Comparison of ENCODE assay signal across 21 cellular contexts in the genomic region with DNA sequence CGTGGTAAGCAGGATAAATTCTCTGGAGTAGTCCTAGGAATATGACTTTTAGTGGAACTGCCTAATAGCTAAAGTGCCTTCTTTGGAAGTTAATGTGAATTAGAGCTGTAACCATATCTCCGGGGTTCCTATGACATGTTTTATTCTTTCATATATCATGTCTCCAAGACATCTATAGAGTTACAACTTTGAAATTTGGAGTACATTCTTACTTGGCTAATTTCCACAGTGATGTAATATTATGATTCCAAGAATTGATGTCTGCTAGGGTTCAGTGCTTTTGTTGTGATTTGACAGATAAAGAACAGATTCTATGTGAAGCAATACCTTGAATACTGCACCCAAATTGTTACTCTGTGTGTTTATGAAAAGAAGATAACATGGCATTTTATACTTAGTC.
DNase-seq lines count a peak whose midpoint lies in the region; ATAC-seq and TF ChIP-seq lines count a peak whose summit lies in the region.
"Had no signal": no experiment of that assay in that cellular context is flagged by ENCODE, and none has a peak within 500 bp of the region (broad histone marks: within the 10 kb centered on the region; RNA-seq: fewer than 3 reads in every experiment).

No MANE protein-coding gene starts in this region.

- H2AFZ ChIP-seq in SK-N-SH (ENCODE audit: low read depth) (no peak overlapping the region), trophoblast cell (ENCODE audit: insufficient read depth, low read length, poor library complexity) (no peak overlapping the region)

- no peak overlapping the region for H2BK5ac ChIP-seq in trophoblast cell (ENCODE audit: low read depth, low read length, poor library complexity)

- DNase-seq in SK-N-SH: no peak
- peak; percentile 27 for DNase-seq in amniotic epithelial cell (ENCODE audit: low read depth)
- no peak for DNase-seq in trophoblast cell
- DNase-seq: AML-193; Caco-2; Calu3; CD4-positive, alpha-beta T cell; CD8-positive, alpha-beta T cell; DMS 273 treated with DMSO at 0.1 percent for 48 hours; DMS153; DMS53; DND-41; EL; GDM1 had no signal

- no peak overlapping the region for H2BK120ac ChIP-seq in trophoblast cell (ENCODE audit: insufficient read depth, low read length, poor library complexity)

- TF ChIP-seq EP300 in SK-N-SH (IDR thresholded peaks at IDR 0.05; ENCODE audit: borderline replicate concordance in 1 of 2, low read depth in 1 of 2, low read length in 1 of 2): no peak

- H3K9me2 ChIP-seq in SK-N-SH: no peaks in the 10 kb centered on the region

- H3K9me3 ChIP-seq in SK-N-SH (no peaks in the 10 kb centered on the region), trophoblast cell (ENCODE audit: insufficient read depth, low read depth, low read length) (no peaks in the 10 kb centered on the region)
- H3K9me3 ChIP-seq: A549; BLaER1 treated with 17β-estradiol and CSF1 and Interleukin-3, amounts not matched to agents 10 nM and 100 nM; Caco-2 had no signal

- peaks cover 23% of the 10 kb centered on the region for H3F3A ChIP-seq in SK-N-SH (replicated peaks; ENCODE audit: insufficient read depth)

- no peak overlapping the region for H2AK5ac ChIP-seq in trophoblast cell (ENCODE audit: low read length)

- H3K14ac ChIP-seq in trophoblast cell (ENCODE audit: low read length): no peak overlapping the region

- no peak for TF ChIP-seq RAD21 in SK-N-SH (IDR thresholded peaks at IDR 0.05; ENCODE audit: low read length)

- H3K18ac ChIP-seq in trophoblast cell (ENCODE audit: low read length): no peak overlapping the region

- H3K79me1 ChIP-seq in trophoblast cell (ENCODE audit: low read length): no peaks in the 10 kb centered on the region

- 52% methylated on average over 2 of the region's 2 CpGs for WGBS in SK-N-SH (ENCODE audit: low lambda C conversion rate)
- WGBS in trophoblast cell (ENCODE audit: extremely low coverage, insufficient coverage, insufficient read length): no CpG with 5 or more reads among the region's 2 CpGs

- H3K4me1 ChIP-seq in SK-N-SH (ENCODE audit: control insufficient read depth in 1 of 2, insufficient read depth in 2 of 2, low read depth in 1 of 2, low read length in 1 of 2): peaks cover 3 to 13% of the 10 kb centered on the region in 2 experiments; a peak in 3 of 4 replicates
- H3K4me1 ChIP-seq in trophoblast cell (ENCODE audit: control insufficient read depth in 1 of 2, insufficient read depth in 2 of 2, low read length in 2 of 2): no peaks in the 10 kb centered on the region
- H3K4me1 ChIP-seq: A549; BLaER1 treated with 17β-estradiol and CSF1 and Interleukin-3, amounts not matched to agents 10 nM and 100 nM; Caco-2 had no signal

- H3K79me2 ChIP-seq in SK-N-SH (ENCODE audit: insufficient read depth): no peaks in the 10 kb centered on the region
- H3K79me2 ChIP-seq in trophoblast cell (ENCODE audit: control insufficient read depth, insufficient read depth, low read length, poor library complexity): no peaks in the 10 kb centered on the region

- CTCF ChIA-PET in SK-N-SH (lab: Yijun Ruan, JAX): interaction anchor here (1.9 kb wide), 1 partner anchor 12 kb away, joined by 5 read pairs; no protein-coding TSS in a partner anchor

- no peak overlapping the region for H3K27ac ChIP-seq in SK-N-SH (ENCODE audit: low read depth in 2 of 2, low read length in 1 of 2)
- no peak overlapping the region for H3K27ac ChIP-seq in trophoblast cell (ENCODE audit: low read depth, low read length)
- H3K27ac ChIP-seq: 22Rv1; A549; BLaER1 treated with 17β-estradiol and CSF1 and Interleukin-3, amounts not matched to agents 10 nM and 100 nM; C4-2B had no signal

- H3K4me2 ChIP-seq in SK-N-SH: no peak overlapping the region
- H3K4me2 ChIP-seq in trophoblast cell (ENCODE audit: low read length): no peak overlapping the region
- H3K4me2 ChIP-seq: A549; BLaER1 treated with 17β-estradiol and CSF1 and Interleukin-3, amounts not matched to agents 10 nM and 100 nM had no signal

- POLR2A ChIA-PET in SK-N-SH (lab: Yijun Ruan, JAX): no interaction called here

- H3K23ac ChIP-seq in trophoblast cell (ENCODE audit: low read length): no peak overlapping the region

- no peak overlapping the region for H4K8ac ChIP-seq in trophoblast cell (ENCODE audit: low read depth, low read length)

- H3K4ac ChIP-seq in trophoblast cell (ENCODE audit: low read depth, low read length): no peak overlapping the region

- no peak overlapping the region for H4K91ac ChIP-seq in trophoblast cell (ENCODE audit: low read depth, low read length)

- no peak for ATAC-seq in SK-N-SH treated with all-trans-retinoic acid at 6 μM for 48 hours
- no peak for ATAC-seq in HG03457 (IDR thresholded peaks at IDR 0.05; ENCODE audit: unreplicated experiment)
- ATAC-seq: A549; CD8-positive, alpha-beta T cell; GM12878 had no signal

- H4K12ac ChIP-seq in trophoblast cell (ENCODE audit: low read depth, low read length): no peak overlapping the region

- H4K20me1 ChIP-seq in SK-N-SH (ENCODE audit: insufficient read depth): no peaks in the 10 kb centered on the region
- H4K20me1 ChIP-seq: BLaER1 treated with 17β-estradiol and CSF1 and Interleukin-3, amounts not matched to agents 10 nM and 100 nM had no signal

- H3K27me3 ChIP-seq in SK-N-SH (ENCODE audit: insufficient read depth) (no peaks in the 10 kb centered on the region), trophoblast cell (ENCODE audit: insufficient read depth, low read length) (no peaks in the 10 kb centered on the region)
- H3K27me3 ChIP-seq: BLaER1 treated with 17β-estradiol and CSF1 and Interleukin-3, amounts not matched to agents 10 nM and 100 nM had no signal

- H2BK12ac ChIP-seq in trophoblast cell (ENCODE audit: low read length): no peak overlapping the region

- no peak for TF ChIP-seq CTCF in SK-N-SH (IDR thresholded peaks at IDR 0.05)

- H3K36me3 ChIP-seq in SK-N-SH (replicated peaks in 1 of 2; ENCODE audit: control insufficient read depth in 1 of 2, insufficient read depth in 2 of 2, low read length in 1 of 2) (no peaks in the 10 kb centered on the region), trophoblast cell (ENCODE audit: control insufficient read depth in 1 of 2, insufficient read depth in 2 of 2, low read length in 2 of 2) (no peaks in the 10 kb centered on the region)
- H3K36me3 ChIP-seq: BLaER1 treated with 17β-estradiol and CSF1 and Interleukin-3, amounts not matched to agents 10 nM and 100 nM had no signal

- H3K4me3 ChIP-seq in SK-N-SH (ENCODE audit: low read depth in 2 of 2, low read length in 1 of 2) (no peak overlapping the region), trophoblast cell (ENCODE audit: low read depth, low read length) (no peak overlapping the region)
- H3K4me3 ChIP-seq: A549; BLaER1 treated with 17β-estradiol and CSF1 and Interleukin-3, amounts not matched to agents 10 nM and 100 nM; GM12878 had no signal

- H3K9ac ChIP-seq in SK-N-SH (no peak overlapping the region), trophoblast cell (ENCODE audit: low read length) (no peak overlapping the region)
- H3K9ac ChIP-seq: BLaER1 treated with 17β-estradiol and CSF1 and Interleukin-3, amounts not matched to agents 10 nM and 100 nM had no signal

TF ChIP-seq in SK-N-SH treated with all-trans-retinoic acid at 6 μM for 48 hours, 23 proteins besides CTCF, POLR2A, EP300 and RAD21 (continues in another document):
- TF ChIP-seq, protein P1, sequence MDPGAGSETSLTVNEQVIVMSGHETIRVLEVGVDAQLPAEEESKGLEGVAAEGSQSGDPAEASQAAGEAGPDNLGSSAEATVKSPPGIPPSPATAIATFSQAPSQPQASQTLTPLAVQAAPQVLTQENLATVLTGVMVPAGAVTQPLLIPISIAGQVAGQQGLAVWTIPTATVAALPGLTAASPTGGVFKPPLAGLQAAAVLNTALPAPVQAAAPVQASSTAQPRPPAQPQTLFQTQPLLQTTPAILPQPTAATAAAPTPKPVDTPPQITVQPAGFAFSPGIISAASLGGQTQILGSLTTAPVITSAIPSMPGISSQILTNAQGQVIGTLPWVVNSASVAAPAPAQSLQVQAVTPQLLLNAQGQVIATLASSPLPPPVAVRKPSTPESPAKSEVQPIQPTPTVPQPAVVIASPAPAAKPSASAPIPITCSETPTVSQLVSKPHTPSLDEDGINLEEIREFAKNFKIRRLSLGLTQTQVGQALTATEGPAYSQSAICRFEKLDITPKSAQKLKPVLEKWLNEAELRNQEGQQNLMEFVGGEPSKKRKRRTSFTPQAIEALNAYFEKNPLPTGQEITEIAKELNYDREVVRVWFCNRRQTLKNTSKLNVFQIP (CRISPR knock-in tag; IDR thresholded peaks at IDR 0.05; ENCODE audit: borderline replicate concordance, low read depth): no peak
- TF ChIP-seq ISL1 (CRISPR knock-in tag; IDR thresholded peaks at IDR 0.05): peak; percentile 81
- no peak for TF ChIP-seq ZFP30 (CRISPR knock-in tag; IDR thresholded peaks at IDR 0.05)
- TF ChIP-seq GLIS3 (CRISPR knock-in tag; IDR thresholded peaks at IDR 0.05): no peak
- no peak for TF ChIP-seq SNAI2 (CRISPR knock-in tag; IDR thresholded peaks at IDR 0.05)
- TF ChIP-seq BACH2 (CRISPR knock-in tag; IDR thresholded peaks at IDR 0.05; ENCODE audit: borderline replicate concordance): no peak

TF ChIP-seq in SK-N-SH, 30 proteins besides CTCF, POLR2A, EP300 and RAD21 (continues in another document):
- TF ChIP-seq, protein P2, sequence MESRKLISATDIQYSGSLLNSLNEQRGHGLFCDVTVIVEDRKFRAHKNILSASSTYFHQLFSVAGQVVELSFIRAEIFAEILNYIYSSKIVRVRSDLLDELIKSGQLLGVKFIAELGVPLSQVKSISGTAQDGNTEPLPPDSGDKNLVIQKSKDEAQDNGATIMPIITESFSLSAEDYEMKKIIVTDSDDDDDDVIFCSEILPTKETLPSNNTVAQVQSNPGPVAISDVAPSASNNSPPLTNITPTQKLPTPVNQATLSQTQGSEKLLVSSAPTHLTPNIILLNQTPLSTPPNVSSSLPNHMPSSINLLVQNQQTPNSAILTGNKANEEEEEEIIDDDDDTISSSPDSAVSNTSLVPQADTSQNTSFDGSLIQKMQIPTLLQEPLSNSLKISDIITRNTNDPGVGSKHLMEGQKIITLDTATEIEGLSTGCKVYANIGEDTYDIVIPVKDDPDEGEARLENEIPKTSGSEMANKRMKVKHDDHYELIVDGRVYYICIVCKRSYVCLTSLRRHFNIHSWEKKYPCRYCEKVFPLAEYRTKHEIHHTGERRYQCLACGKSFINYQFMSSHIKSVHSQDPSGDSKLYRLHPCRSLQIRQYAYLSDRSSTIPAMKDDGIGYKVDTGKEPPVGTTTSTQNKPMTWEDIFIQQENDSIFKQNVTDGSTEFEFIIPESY (IDR thresholded peaks at IDR 0.05; ENCODE audit: borderline replicate concordance, low read depth): no peak
- TF ChIP-seq CHD2 (IDR thresholded peaks at IDR 0.05; ENCODE audit: low read length, partially characterized antibody): no peak
- TF ChIP-seq ELF1 (IDR thresholded peaks at IDR 0.05): no peak
- TF ChIP-seq MEF2A (IDR thresholded peaks at IDR 0.05; ENCODE audit: borderline replicate concordance, low read depth): no peak
- no peak for TF ChIP-seq TAF1 (IDR thresholded peaks at IDR 0.05; ENCODE audit: borderline replicate concordance, low read depth, low read length)
